16 cellular contexts compared by ENCODE assay signal in genomic region chr6:83804886-83805285, GRCh38. TPM values are rescaled to one million over a fixed set of nuclear protein-coding genes. Genes with fewer than 3 reads are reported as not detected.
"Had no signal": no experiment of that assay in that cellular context is flagged by ENCODE, and none has a peak within 500 bp of the region (broad histone marks: within the 10 kb centered on the region; RNA-seq: fewer than 3 reads in every experiment).

No MANE protein-coding gene starts in this region.

- H3K4me1 Mint-ChIP-seq: activated B cell treated with CpG ODN at 0.5 μM for 24 hours; activated CD4-positive, alpha-beta T cell treated with anti-CD3 and anti-CD28 coated beads, Interleukin-2, amount 10 ng/mL, durations not matched to agents 24 days and 14 days; activated naive CD8-positive, alpha-beta T cell treated with anti-CD3 and anti-CD28 coated beads, Interleukin-2, amount 50 U/mL, for 24 hours; naive B cell had no signal

- H3K4me3 ChIP-seq: ascending aorta, lung, right lobe of liver, spleen had no signal

- H3K36me3 Mint-ChIP-seq: naive B cell had no signal

- H3K9me3 Mint-ChIP-seq: activated CD4-positive, alpha-beta T cell treated with anti-CD3 and anti-CD28 coated beads, Interleukin-2, amount 10 ng/mL, durations not matched to agents 24 days and 14 days had no signal

- H3K27ac Mint-ChIP-seq: activated B cell treated with CpG ODN at 0.5 μM for 24 hours; activated CD4-positive, alpha-beta T cell treated with anti-CD3 and anti-CD28 coated beads, Interleukin-2, amount 10 ng/mL, durations not matched to agents 24 days and 14 days; activated naive CD8-positive, alpha-beta T cell treated with anti-CD3 and anti-CD28 coated beads, Interleukin-2, amount 50 U/mL, for 24 hours; naive B cell; progenitor cell of endocrine pancreas had no signal

- H3K9me3 ChIP-seq: ascending aorta, right lobe of liver had no signal

- DNase-seq: activated B cell treated with CpG ODN at 0.5 μM for 24 hours; activated CD4-positive, alpha-beta T cell treated with anti-CD3 and anti-CD28 coated beads, Interleukin-2, amount 10 ng/mL, durations not matched to agents 24 days and 14 days; activated CD8-positive, alpha-beta memory T cell treated with anti-CD3 and anti-CD28 coated beads for 24 hours; activated naive CD4-positive, alpha-beta T cell treated with Interleukin-2 at 50 U/mL for 16 hours; activated naive CD8-positive, alpha-beta T cell treated with anti-CD3 and anti-CD28 coated beads, Interleukin-2, amount 50 U/mL, for 24 hours; foreskin keratinocyte; left colon; naive B cell; right lobe of liver; spleen; stimulated activated CD4-positive, alpha-beta T cell treated with anti-CD3 and anti-CD28 coated beads, Interleukin-1b, Interleukin-23, amount 100 ng/mL, for 48 hours; stimulated activated naive CD4-positive, alpha-beta T cell treated with Interleukin-2 at 50 U/mL for 16 hours; trophoblast cell had no signal

- H3K27me3 Mint-ChIP-seq: activated B cell treated with CpG ODN at 0.5 μM for 24 hours; activated CD4-positive, alpha-beta T cell treated with anti-CD3 and anti-CD28 coated beads, Interleukin-2, amount 10 ng/mL, durations not matched to agents 24 days and 14 days; progenitor cell of endocrine pancreas had no signal

- H3K27me3 ChIP-seq: ascending aorta, foreskin keratinocyte, right lobe of liver, spleen had no signal

- H3K4me1 ChIP-seq: ascending aorta, foreskin keratinocyte, right lobe of liver, spleen had no signal

- ATAC-seq: activated naive CD8-positive, alpha-beta T cell treated with anti-CD3 and anti-CD28 coated beads, Interleukin-2, amount 50 U/mL, for 24 hours; foreskin keratinocyte; left colon; right lobe of liver had no signal

- H3K4me3 Mint-ChIP-seq: activated B cell treated with CpG ODN at 0.5 μM for 24 hours; activated CD4-positive, alpha-beta T cell treated with anti-CD3 and anti-CD28 coated beads, Interleukin-2, amount 10 ng/mL, durations not matched to agents 24 days and 14 days; activated naive CD8-positive, alpha-beta T cell treated with anti-CD3 and anti-CD28 coated beads, Interleukin-2, amount 50 U/mL, for 24 hours; naive B cell had no signal

- H3K27ac ChIP-seq: ascending aorta, foreskin keratinocyte, right lobe of liver, spleen had no signal

- H3K36me3 ChIP-seq: ascending aorta, right lobe of liver, spleen had no signal

RNA-seq across cellular contexts. Expression of gene RIPPLY2, which starts 48.3 kb away (rescaled TPM):
- total RNA-seq: activated B cell treated with CpG ODN at 0.5 μM for 24 hours; activated CD4-positive, alpha-beta T cell treated with anti-CD3 and anti-CD28 coated beads, Interleukin-2, amount 10 ng/mL, durations not matched to agents 24 days and 14 days; ascending aorta; lung; progenitor cell of endocrine pancreas; right lobe of liver; spleen had no signal
